In genomic region chr1:223234534-223234933, GRCh38 we compare ENCODE assay signal across 2 cellular contexts.
TF ChIP-seq lines count a peak whose summit lies in the region.

No MANE protein-coding gene starts in this region.

TF ChIP-seq in IMR-90, 13 proteins besides CTCF, POLR2A, EP300 and RAD21:
- no peak for TF ChIP-seq FOS (IDR thresholded peaks at IDR 0.05; ENCODE audit: low read depth, low read length)
TF ChIP-seq in IMR-90: peak in this region for 0.

TF ChIP-seq in K562, 482 proteins besides CTCF, POLR2A, EP300 and RAD21:
- TF ChIP-seq NFIC (IDR thresholded peaks at IDR 0.05) (no peak), TAF9B (IDR thresholded peaks at IDR 0.05; ENCODE audit: partially characterized antibody) (no peak), PCBP1 (IDR thresholded peaks at IDR 0.05; ENCODE audit: low read depth, low read length, poor library complexity, severe bottlenecking) (no peak), CBFA2T3 (IDR thresholded peaks at IDR 0.05) (0 out of 2 replicates have a peak, but pooled peaks have one; percentile 9), CBX3 (IDR thresholded peaks at IDR 0.05; ENCODE audit: borderline replicate concordance in 1 of 2, low read length in 2 of 2) (no peak; a peak in 1 of 3 replicates), LCOR (CRISPR knock-in tag; IDR thresholded peaks at IDR 0.05) (no peak), ERF (CRISPR knock-in tag; IDR thresholded peaks at IDR 0.05) (no peak), TCF3 (CRISPR knock-in tag; IDR thresholded peaks at IDR 0.05) (no peak), ILK (tag; IDR thresholded peaks at IDR 0.05; ENCODE audit: borderline replicate concordance, low read depth) (peak; percentile 20; the same call in 1 of the 2 replicates), CEBPG (CRISPR knock-in tag; IDR thresholded peaks at IDR 0.05) (no peak), CEBPG (tag; conservative IDR thresholded peaks at IDR 0.05 in 1 of 2, IDR thresholded peaks at IDR 0.05 in 1 of 2) (no peak), ZNF277 (CRISPR knock-in tag; IDR thresholded peaks at IDR 0.05; ENCODE audit: borderline replicate concordance) (no peak), FOXK2 (conservative IDR thresholded peaks at IDR 0.05 in 1 of 2, IDR thresholded peaks at IDR 0.05 in 1 of 2; ENCODE audit: low read depth in 2 of 2) (0 out of 4 replicates have a peak, but pooled peaks of 1 of the 2 experiments have one; percentile 16), THAP12 (CRISPR knock-in tag; IDR thresholded peaks at IDR 0.05) (no peak)
- TF ChIP-seq, protein P1, sequence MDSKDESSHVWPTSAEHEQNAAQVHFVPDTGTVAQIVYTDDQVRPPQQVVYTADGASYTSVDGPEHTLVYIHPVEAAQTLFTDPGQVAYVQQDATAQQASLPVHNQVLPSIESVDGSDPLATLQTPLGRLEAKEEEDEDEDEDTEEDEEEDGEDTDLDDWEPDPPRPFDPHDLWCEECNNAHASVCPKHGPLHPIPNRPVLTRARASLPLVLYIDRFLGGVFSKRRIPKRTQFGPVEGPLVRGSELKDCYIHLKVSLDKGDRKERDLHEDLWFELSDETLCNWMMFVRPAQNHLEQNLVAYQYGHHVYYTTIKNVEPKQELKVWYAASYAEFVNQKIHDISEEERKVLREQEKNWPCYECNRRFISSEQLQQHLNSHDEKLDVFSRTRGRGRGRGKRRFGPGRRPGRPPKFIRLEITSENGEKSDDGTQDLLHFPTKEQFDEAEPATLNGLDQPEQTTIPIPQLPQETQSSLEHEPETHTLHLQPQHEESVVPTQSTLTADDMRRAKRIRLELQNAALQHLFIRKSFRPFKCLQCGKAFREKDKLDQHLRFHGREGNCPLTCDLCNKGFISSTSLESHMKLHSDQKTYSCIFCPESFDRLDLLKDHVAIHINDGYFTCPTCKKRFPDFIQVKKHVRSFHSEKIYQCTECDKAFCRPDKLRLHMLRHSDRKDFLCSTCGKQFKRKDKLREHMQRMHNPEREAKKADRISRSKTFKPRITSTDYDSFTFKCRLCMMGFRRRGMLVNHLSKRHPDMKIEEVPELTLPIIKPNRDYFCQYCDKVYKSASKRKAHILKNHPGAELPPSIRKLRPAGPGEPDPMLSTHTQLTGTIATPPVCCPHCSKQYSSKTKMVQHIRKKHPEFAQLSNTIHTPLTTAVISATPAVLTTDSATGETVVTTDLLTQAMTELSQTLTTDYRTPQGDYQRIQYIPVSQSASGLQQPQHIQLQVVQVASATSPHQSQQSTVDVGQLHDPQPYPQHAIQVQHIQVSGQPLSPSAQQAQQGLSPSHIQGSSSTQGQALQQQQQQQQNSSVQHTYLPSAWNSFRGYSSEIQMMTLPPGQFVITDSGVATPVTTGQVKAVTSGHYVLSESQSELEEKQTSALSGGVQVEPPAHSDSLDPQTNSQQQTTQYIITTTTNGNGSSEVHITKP (IDR thresholded peaks at IDR 0.05; ENCODE audit: partially characterized antibody): peak; percentile 93
- TF ChIP-seq, protein P2, sequence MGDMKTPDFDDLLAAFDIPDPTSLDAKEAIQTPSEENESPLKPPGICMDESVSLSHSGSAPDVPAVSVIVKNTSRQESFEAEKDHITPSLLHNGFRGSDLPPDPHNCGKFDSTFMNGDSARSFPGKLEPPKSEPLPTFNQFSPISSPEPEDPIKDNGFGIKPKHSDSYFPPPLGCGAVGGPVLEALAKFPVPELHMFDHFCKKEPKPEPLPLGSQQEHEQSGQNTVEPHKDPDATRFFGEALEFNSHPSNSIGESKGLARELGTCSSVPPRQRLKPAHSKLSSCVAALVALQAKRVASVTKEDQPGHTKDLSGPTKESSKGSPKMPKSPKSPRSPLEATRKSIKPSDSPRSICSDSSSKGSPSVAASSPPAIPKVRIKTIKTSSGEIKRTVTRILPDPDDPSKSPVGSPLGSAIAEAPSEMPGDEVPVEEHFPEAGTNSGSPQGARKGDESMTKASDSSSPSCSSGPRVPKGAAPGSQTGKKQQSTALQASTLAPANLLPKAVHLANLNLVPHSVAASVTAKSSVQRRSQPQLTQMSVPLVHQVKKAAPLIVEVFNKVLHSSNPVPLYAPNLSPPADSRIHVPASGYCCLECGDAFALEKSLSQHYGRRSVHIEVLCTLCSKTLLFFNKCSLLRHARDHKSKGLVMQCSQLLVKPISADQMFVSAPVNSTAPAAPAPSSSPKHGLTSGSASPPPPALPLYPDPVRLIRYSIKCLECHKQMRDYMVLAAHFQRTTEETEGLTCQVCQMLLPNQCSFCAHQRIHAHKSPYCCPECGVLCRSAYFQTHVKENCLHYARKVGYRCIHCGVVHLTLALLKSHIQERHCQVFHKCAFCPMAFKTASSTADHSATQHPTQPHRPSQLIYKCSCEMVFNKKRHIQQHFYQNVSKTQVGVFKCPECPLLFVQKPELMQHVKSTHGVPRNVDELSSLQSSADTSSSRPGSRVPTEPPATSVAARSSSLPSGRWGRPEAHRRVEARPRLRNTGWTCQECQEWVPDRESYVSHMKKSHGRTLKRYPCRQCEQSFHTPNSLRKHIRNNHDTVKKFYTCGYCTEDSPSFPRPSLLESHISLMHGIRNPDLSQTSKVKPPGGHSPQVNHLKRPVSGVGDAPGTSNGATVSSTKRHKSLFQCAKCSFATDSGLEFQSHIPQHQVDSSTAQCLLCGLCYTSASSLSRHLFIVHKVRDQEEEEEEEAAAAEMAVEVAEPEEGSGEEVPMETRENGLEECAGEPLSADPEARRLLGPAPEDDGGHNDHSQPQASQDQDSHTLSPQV (IDR thresholded peaks at IDR 0.05): peak; percentile 5; the same call in 1 of the 2 replicates
- TF ChIP-seq, protein P3, sequence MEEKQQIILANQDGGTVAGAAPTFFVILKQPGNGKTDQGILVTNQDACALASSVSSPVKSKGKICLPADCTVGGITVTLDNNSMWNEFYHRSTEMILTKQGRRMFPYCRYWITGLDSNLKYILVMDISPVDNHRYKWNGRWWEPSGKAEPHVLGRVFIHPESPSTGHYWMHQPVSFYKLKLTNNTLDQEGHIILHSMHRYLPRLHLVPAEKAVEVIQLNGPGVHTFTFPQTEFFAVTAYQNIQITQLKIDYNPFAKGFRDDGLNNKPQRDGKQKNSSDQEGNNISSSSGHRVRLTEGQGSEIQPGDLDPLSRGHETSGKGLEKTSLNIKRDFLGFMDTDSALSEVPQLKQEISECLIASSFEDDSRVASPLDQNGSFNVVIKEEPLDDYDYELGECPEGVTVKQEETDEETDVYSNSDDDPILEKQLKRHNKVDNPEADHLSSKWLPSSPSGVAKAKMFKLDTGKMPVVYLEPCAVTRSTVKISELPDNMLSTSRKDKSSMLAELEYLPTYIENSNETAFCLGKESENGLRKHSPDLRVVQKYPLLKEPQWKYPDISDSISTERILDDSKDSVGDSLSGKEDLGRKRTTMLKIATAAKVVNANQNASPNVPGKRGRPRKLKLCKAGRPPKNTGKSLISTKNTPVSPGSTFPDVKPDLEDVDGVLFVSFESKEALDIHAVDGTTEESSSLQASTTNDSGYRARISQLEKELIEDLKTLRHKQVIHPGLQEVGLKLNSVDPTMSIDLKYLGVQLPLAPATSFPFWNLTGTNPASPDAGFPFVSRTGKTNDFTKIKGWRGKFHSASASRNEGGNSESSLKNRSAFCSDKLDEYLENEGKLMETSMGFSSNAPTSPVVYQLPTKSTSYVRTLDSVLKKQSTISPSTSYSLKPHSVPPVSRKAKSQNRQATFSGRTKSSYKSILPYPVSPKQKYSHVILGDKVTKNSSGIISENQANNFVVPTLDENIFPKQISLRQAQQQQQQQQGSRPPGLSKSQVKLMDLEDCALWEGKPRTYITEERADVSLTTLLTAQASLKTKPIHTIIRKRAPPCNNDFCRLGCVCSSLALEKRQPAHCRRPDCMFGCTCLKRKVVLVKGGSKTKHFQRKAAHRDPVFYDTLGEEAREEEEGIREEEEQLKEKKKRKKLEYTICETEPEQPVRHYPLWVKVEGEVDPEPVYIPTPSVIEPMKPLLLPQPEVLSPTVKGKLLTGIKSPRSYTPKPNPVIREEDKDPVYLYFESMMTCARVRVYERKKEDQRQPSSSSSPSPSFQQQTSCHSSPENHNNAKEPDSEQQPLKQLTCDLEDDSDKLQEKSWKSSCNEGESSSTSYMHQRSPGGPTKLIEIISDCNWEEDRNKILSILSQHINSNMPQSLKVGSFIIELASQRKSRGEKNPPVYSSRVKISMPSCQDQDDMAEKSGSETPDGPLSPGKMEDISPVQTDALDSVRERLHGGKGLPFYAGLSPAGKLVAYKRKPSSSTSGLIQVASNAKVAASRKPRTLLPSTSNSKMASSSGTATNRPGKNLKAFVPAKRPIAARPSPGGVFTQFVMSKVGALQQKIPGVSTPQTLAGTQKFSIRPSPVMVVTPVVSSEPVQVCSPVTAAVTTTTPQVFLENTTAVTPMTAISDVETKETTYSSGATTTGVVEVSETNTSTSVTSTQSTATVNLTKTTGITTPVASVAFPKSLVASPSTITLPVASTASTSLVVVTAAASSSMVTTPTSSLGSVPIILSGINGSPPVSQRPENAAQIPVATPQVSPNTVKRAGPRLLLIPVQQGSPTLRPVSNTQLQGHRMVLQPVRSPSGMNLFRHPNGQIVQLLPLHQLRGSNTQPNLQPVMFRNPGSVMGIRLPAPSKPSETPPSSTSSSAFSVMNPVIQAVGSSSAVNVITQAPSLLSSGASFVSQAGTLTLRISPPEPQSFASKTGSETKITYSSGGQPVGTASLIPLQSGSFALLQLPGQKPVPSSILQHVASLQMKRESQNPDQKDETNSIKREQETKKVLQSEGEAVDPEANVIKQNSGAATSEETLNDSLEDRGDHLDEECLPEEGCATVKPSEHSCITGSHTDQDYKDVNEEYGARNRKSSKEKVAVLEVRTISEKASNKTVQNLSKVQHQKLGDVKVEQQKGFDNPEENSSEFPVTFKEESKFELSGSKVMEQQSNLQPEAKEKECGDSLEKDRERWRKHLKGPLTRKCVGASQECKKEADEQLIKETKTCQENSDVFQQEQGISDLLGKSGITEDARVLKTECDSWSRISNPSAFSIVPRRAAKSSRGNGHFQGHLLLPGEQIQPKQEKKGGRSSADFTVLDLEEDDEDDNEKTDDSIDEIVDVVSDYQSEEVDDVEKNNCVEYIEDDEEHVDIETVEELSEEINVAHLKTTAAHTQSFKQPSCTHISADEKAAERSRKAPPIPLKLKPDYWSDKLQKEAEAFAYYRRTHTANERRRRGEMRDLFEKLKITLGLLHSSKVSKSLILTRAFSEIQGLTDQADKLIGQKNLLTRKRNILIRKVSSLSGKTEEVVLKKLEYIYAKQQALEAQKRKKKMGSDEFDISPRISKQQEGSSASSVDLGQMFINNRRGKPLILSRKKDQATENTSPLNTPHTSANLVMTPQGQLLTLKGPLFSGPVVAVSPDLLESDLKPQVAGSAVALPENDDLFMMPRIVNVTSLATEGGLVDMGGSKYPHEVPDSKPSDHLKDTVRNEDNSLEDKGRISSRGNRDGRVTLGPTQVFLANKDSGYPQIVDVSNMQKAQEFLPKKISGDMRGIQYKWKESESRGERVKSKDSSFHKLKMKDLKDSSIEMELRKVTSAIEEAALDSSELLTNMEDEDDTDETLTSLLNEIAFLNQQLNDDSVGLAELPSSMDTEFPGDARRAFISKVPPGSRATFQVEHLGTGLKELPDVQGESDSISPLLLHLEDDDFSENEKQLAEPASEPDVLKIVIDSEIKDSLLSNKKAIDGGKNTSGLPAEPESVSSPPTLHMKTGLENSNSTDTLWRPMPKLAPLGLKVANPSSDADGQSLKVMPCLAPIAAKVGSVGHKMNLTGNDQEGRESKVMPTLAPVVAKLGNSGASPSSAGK (IDR thresholded peaks at IDR 0.05): peak; percentile 3; the same call in 1 of the 2 replicates
